8 cellular contexts compared by ENCODE assay signal in the genomic region with DNA sequence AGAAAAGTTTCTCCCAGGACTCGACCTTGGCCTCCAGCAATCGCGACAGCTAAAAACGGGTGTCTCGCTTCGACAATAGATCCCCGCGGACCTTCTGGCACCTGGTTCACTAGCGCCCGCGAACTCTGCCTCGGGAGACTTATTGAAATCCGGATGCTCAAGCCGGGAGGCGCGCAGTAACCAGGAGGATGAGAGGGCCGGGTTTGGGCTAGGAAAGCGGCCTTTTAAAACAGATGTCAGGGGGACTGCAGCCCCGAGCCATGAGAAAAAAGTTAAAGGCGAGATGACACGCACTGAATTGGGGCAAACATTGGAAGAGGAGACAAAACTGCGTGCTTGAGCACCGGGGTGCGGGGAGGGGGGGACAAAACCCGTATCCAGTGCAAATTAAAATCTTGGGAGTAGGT. TPM values are rescaled to one million over a fixed set of nuclear protein-coding genes. Genes with fewer than 3 reads are reported as not detected.
DNase-seq lines count a peak whose midpoint lies in the region; ATAC-seq and TF ChIP-seq lines count a peak whose summit lies in the region.

No MANE protein-coding gene starts in this region.

- H3K9me3 ChIP-seq in GM23248 (ENCODE audit: low read depth) (no peaks in the 10 kb centered on the region), hepatocyte (ENCODE audit: low read depth) (no peaks in the 10 kb centered on the region), sigmoid colon (no peaks in the 10 kb centered on the region)

- H3K4me1 Mint-ChIP-seq in activated naive CD8-positive, alpha-beta T cell (ENCODE audit: low read depth), result peaks cover 8% of the 10 kb centered on the region

- TF ChIP-seq CTCF in hepatocyte (IDR thresholded peaks at IDR 0.05; ENCODE audit: poor library complexity) (no peak), sigmoid colon (IDR thresholded peaks at IDR 0.05) (no peak)

- no peak overlapping the region for H3K27ac ChIP-seq in GM23248
- H3K27ac ChIP-seq in hepatocyte, result peak overlapping the region; percentile 62
- peak overlapping the region; percentile 94 to 99 (median 96) for H3K27ac ChIP-seq in sigmoid colon

- no peaks in the 10 kb centered on the region for H3F3A ChIP-seq in GM23248 (ENCODE audit: insufficient read depth)

- TF ChIP-seq POLR2A in sigmoid colon (IDR thresholded peaks at IDR 0.05), result no peak

- H3K4me3 Mint-ChIP-seq in activated naive CD8-positive, alpha-beta T cell, result peak overlapping the region; percentile 87

- ATAC-seq in HG02852 (IDR thresholded peaks at IDR 0.05; ENCODE audit: unreplicated experiment) (no peak), HG02763 (IDR thresholded peaks at IDR 0.05; ENCODE audit: unreplicated experiment) (no peak)

- intact Hi-C loops in sigmoid colon (cut with DNase I), result loop anchor here (1.0 to 2.0 kb wide), 3 partner anchors 104 to 199 kb away; no protein-coding TSS in a partner anchor

- no peaks in the 10 kb centered on the region for H3K36me3 Mint-ChIP-seq in activated naive CD8-positive, alpha-beta T cell

- H2AFZ ChIP-seq in GM23248 (no peak overlapping the region), hepatocyte (peak overlapping the region; percentile 39)

- no peak overlapping the region for H3K27ac Mint-ChIP-seq in activated naive CD8-positive, alpha-beta T cell

- TF ChIP-seq EP300 in sigmoid colon (IDR thresholded peaks at IDR 0.05), result no peak

- in situ Hi-C loops in GM23248 (cut with MboI), result no loop called here

- H3K27me3 ChIP-seq in GM23248 (replicated peaks; ENCODE audit: insufficient read depth) (peaks cover 37% of the 10 kb centered on the region), hepatocyte (peaks cover 28% of the 10 kb centered on the region), sigmoid colon (no peaks in the 10 kb centered on the region)

- H3K9me3 Mint-ChIP-seq in activated naive CD8-positive, alpha-beta T cell (ENCODE audit: low read depth), result no peaks in the 10 kb centered on the region

- H3K9me2 ChIP-seq in GM23248 (ENCODE audit: insufficient read depth), result no peaks in the 10 kb centered on the region
- no peaks in the 10 kb centered on the region for H3K9me2 ChIP-seq in hepatocyte (replicated peaks; ENCODE audit: insufficient read depth)

- H3K36me3 ChIP-seq in GM23248 (ENCODE audit: low read depth) (no peaks in the 10 kb centered on the region), hepatocyte (replicated peaks; ENCODE audit: insufficient read depth, low read depth) (no peaks in the 10 kb centered on the region), sigmoid colon (peaks cover 9 to 12% (median 11%) of the 10 kb centered on the region in 4 donors)

- H4K20me1 ChIP-seq in GM23248 (ENCODE audit: insufficient read depth) (no peaks in the 10 kb centered on the region), hepatocyte (ENCODE audit: insufficient read depth, poor library complexity, severe bottlenecking) (peaks cover 8% of the 10 kb centered on the region)

- H3K4me1 ChIP-seq in GM23248 (ENCODE audit: insufficient read depth), result no peaks in the 10 kb centered on the region
- H3K4me1 ChIP-seq in hepatocyte (ENCODE audit: insufficient read depth), result peaks cover 13% of the 10 kb centered on the region
- peaks cover 0 to 36% (median 33%) of the 10 kb centered on the region in 4 donors for H3K4me1 ChIP-seq in sigmoid colon

- H3K27me3 Mint-ChIP-seq in activated naive CD8-positive, alpha-beta T cell, result peaks cover 2% of the 10 kb centered on the region

- peak overlapping the region; percentile 59 for H3K4me2 ChIP-seq in GM23248 (ENCODE audit: unreplicated experiment)
- peak overlapping the region; percentile 87 for H3K4me2 ChIP-seq in hepatocyte

- H3K4me3 ChIP-seq in GM23248, result peak overlapping the region; percentile 52
- peak overlapping the region; percentile 11 for H3K4me3 ChIP-seq in hepatocyte
- peak overlapping the region; percentile 68 to 99 (median 92) for H3K4me3 ChIP-seq in sigmoid colon

- peak; percentile 37 for DNase-seq in GM23248
- DNase-seq in hepatocyte (ENCODE audit: low spot score), result peak; percentile 42
- peak; percentile 82 for DNase-seq in sigmoid colon
- DNase-seq in putamen (ENCODE audit: low spot score), result no peak
- no peak for DNase-seq in NOMO-1 treated with dmso at 0.1 percent for 144 hours (lab: John Stamatoyannopoulos, UW; ENCODE audit: unreplicated experiment)

- no peak overlapping the region for H3K9ac ChIP-seq in GM23248

- 3 to 4% methylated on average over 24 to 25 of the region's 25 CpGs for WGBS in GM23248 (ENCODE audit: low coverage in 1 of 2, low lambda C conversion rate in 2 of 2, missing lambda C conversion rate in 2 of 2), 2 experiments
- WGBS in hepatocyte (ENCODE audit: low lambda C conversion rate, missing lambda C conversion rate), result 5% methylated on average over 22 of the region's 25 CpGs
- WGBS in sigmoid colon, 2 donors, result 3 to 4% methylated on average over 25 of the region's 25 CpGs

- no peaks in the 10 kb centered on the region for H3K79me2 ChIP-seq in GM23248 (ENCODE audit: insufficient read depth)
- peaks cover 37% of the 10 kb centered on the region for H3K79me2 ChIP-seq in hepatocyte

RNA-seq across cellular contexts. Expression of a gene that starts 0.6 kb away (rescaled TPM):
- not detected in 2 replicates for total RNA-seq in GM23248 (2014; rRNA removed; shearing (Covaris generic))
- polyA plus RNA-seq in GM23248 (2016; fragmentation: Nextera tagmentation; extraction: Ambion mirVana) (not detected in 2 replicates), hepatocyte (52.3 and 67.5 TPM in 2 replicates), sigmoid colon (10 to 100 TPM in 2 of 3 donors, 1 to 10 TPM in 1; 9.9 to 34.4 (median 11.4) TPM)
- total RNA-seq in hepatocyte (21.0 and 30.1 TPM in 2 replicates), sigmoid colon (100 to 1,000 TPM in 3 of 4 donors, 10 to 100 TPM in 1; 99.5 to 197 (median 129) TPM)

Comparison
In these comparisons a context has a peak if more than half of its experiments do, and no peak if none do; other contexts are left out.
1. DNase-seq: peak in GM23248 (single experiment), hepatocyte (single experiment) and sigmoid colon (single experiment); none in putamen (single experiment) and NOMO-1 treated with dmso at 0.1 percent for 144 hours (single experiment).
2. H3K4me3 ChIP-seq: peak in every context shown above with its lines; median percentile 92 in sigmoid colon; 52 in GM23248; 11 in hepatocyte.
3. RNA of a gene that starts 0.6 kb away (total RNA-seq): 99.5 to 197 TPM in sigmoid colon and 21.0 to 30.1 TPM in hepatocyte; not detected in GM23248; every median in the first group is over 10 times any median in the second.